7 cellular contexts compared by ENCODE assay signal in genomic region chr14:50507078-50507477, GRCh38. TPM values are rescaled to one million over a fixed set of nuclear protein-coding genes. Genes with fewer than 3 reads are reported as not detected.
DNase-seq lines count a peak whose midpoint lies in the region; ATAC-seq, FAIRE-seq and TF ChIP-seq lines count a peak whose summit lies in the region.
"Not testable (repeated sequence)": the region's sequence is repeated elsewhere in the genome, so short reads cannot be mapped to it uniquely, and the experiment has no call there.

No MANE protein-coding gene starts in this region.

- POLR2A ChIA-PET in A549 (lab: Yijun Ruan, JAX): not testable (repeated sequence)

- peaks cover 36% of the 10 kb centered on the region for H3K4me1 Mint-ChIP-seq in HFFc6 (ENCODE audit: low read depth)
- H3K4me1 Mint-ChIP-seq in activated T-helper 17 cell treated with anti-CD3 and anti-CD28 coated beads, Interleukin-2, amount 50 U/mL, for 72 hours: peaks cover 13% of the 10 kb centered on the region
- H3K4me1 Mint-ChIP-seq in memory B cell: peaks cover 11% of the 10 kb centered on the region
- not testable (repeated sequence) for H3K4me1 Mint-ChIP-seq in nephron progenitor cell
- peaks cover 14 to 21% of the 10 kb centered on the region in 2 donors for H3K4me1 Mint-ChIP-seq in stimulated activated naive B cell treated with anti-CD40 and anti-IgM and Interleukin-4, amounts not matched to agents 10 μg/mL and 1 μg/mL and 100 μg/mL, for 72 hours

- not testable (repeated sequence) for H3K9me3 ChIP-seq in A549

- CTCF ChIA-PET in A549 (lab: Yijun Ruan, JAX): not testable (repeated sequence)

- TF ChIP-seq POLR2A in A549 (IDR thresholded peaks at IDR 0.05; ENCODE audit: low read length): not testable (repeated sequence)

- H3K27me3 Mint-ChIP-seq in HFFc6 (ENCODE audit: insufficient read depth); activated T-helper 17 cell treated with anti-CD3 and anti-CD28 coated beads, Interleukin-2, amount 50 U/mL, for 72 hours; memory B cell; nephron progenitor cell (ENCODE audit: low read depth, poor library complexity); stimulated activated naive B cell treated with anti-CD40 and anti-IgM and Interleukin-4, amounts not matched to agents 10 μg/mL and 1 μg/mL and 100 μg/mL, for 72 hours: not testable (repeated sequence)

- H3K27ac ChIP-seq in A549: not testable (repeated sequence)
- peak overlapping the region in 48 of 59 donors; percentile 6 to 99 (median 64) for H3K27ac ChIP-seq in dorsolateral prefrontal cortex

- H3K27ac Mint-ChIP-seq in HFFc6: peak overlapping the region; percentile 24; the same call in 1 of the 2 replicates
- H3K27ac Mint-ChIP-seq in activated T-helper 17 cell treated with anti-CD3 and anti-CD28 coated beads, Interleukin-2, amount 50 U/mL, for 72 hours: peak overlapping the region; percentile 72
- peak overlapping the region; percentile 64 for H3K27ac Mint-ChIP-seq in memory B cell
- peak overlapping the region; percentile 73 for H3K27ac Mint-ChIP-seq in nephron progenitor cell
- H3K27ac Mint-ChIP-seq in stimulated activated naive B cell treated with anti-CD40 and anti-IgM and Interleukin-4, amounts not matched to agents 10 μg/mL and 1 μg/mL and 100 μg/mL, for 72 hours: peak overlapping the region; percentile 6

- not testable (repeated sequence) for TF ChIP-seq RAD21 in A549 (conservative IDR thresholded peaks at IDR 0.05 in 1 of 2, IDR thresholded peaks at IDR 0.05 in 1 of 2)

- H3K4me2 ChIP-seq in A549: not testable (repeated sequence)

- intact Hi-C loops in dorsolateral prefrontal cortex (cut with DNase I): not testable (repeated sequence)

- H3K4me3 ChIP-seq in A549, dorsolateral prefrontal cortex: not testable (repeated sequence)

- TF ChIP-seq CTCF in A549 (IDR thresholded peaks at IDR 0.05); HFFc6 (IDR thresholded peaks at IDR 0.05); dorsolateral prefrontal cortex (IDR thresholded peaks at IDR 0.05 in 54 of 56, conservative IDR thresholded peaks at IDR 0.05 in 2 of 56; ENCODE audit: low read depth in 1 of 56, partially characterized antibody in 56 of 56); nephron progenitor cell (IDR thresholded peaks at IDR 0.05): not testable (repeated sequence)

- TF ChIP-seq EP300 in A549 (IDR thresholded peaks at IDR 0.05): not testable (repeated sequence)

- WGBS in A549 (ENCODE audit: missing lambda C conversion rate): 94% methylated on average over 1 of the region's 1 CpG

- H3K36me3 Mint-ChIP-seq in HFFc6 (ENCODE audit: low read depth) (peaks cover 39% of the 10 kb centered on the region), memory B cell (peaks cover 22% of the 10 kb centered on the region), nephron progenitor cell (ENCODE audit: low read depth) (peaks cover 65% of the 10 kb centered on the region)
- H3K36me3 Mint-ChIP-seq in activated T-helper 17 cell treated with anti-CD3 and anti-CD28 coated beads, Interleukin-2, amount 50 U/mL, for 72 hours (ENCODE audit: low read depth): peaks cover 24% of the 10 kb centered on the region
- peaks cover 15 to 41% of the 10 kb centered on the region in 2 donors for H3K36me3 Mint-ChIP-seq in stimulated activated naive B cell treated with anti-CD40 and anti-IgM and Interleukin-4, amounts not matched to agents 10 μg/mL and 1 μg/mL and 100 μg/mL, for 72 hours

- not testable (repeated sequence) for H3K27me3 ChIP-seq in dorsolateral prefrontal cortex

- not testable (repeated sequence) for H3K9me3 Mint-ChIP-seq in HFFc6; activated T-helper 17 cell treated with anti-CD3 and anti-CD28 coated beads, Interleukin-2, amount 50 U/mL, for 72 hours; memory B cell; stimulated activated naive B cell treated with anti-CD40 and anti-IgM and Interleukin-4, amounts not matched to agents 10 μg/mL and 1 μg/mL and 100 μg/mL, for 72 hours
- peaks cover 11% of the 10 kb centered on the region for H3K9me3 Mint-ChIP-seq in nephron progenitor cell

- DNase-seq in A549 (ENCODE audit: low read depth in 1 of 2, low spot score in 1 of 2); HFFc6; dorsolateral prefrontal cortex; memory B cell (ENCODE audit: low spot score in 2 of 2); nephron progenitor cell; stimulated activated naive B cell treated with anti-CD40 and anti-IgM and Interleukin-4, amounts not matched to agents 10 μg/mL and 1 μg/mL and 100 μg/mL, for 72 hours: not testable (repeated sequence)

- H3K4me1 ChIP-seq in A549: not testable (repeated sequence)

- not testable (repeated sequence) for FAIRE-seq in A549 (lab: Jason Lieb, UNC)

- not testable (repeated sequence) for ATAC-seq in A549; activated T-helper 17 cell treated with anti-CD3 and anti-CD28 coated beads, Interleukin-2, amount 50 U/mL, for 72 hours (replicated peaks); memory B cell (ENCODE audit: low read depth); stimulated activated naive B cell treated with anti-CD40 and anti-IgM and Interleukin-4, amounts not matched to agents 10 μg/mL and 1 μg/mL and 100 μg/mL, for 72 hours (replicated peaks)

- not testable (repeated sequence) for H3K4me3 Mint-ChIP-seq in HFFc6; activated T-helper 17 cell treated with anti-CD3 and anti-CD28 coated beads, Interleukin-2, amount 50 U/mL, for 72 hours; memory B cell; nephron progenitor cell; stimulated activated naive B cell treated with anti-CD40 and anti-IgM and Interleukin-4, amounts not matched to agents 10 μg/mL and 1 μg/mL and 100 μg/mL, for 72 hours

TF ChIP-seq in A549, 52 proteins besides CTCF, POLR2A, EP300 and RAD21:
- peak; percentile 73 for TF ChIP-seq MAFK (IDR thresholded peaks at IDR 0.05; ENCODE audit: partially characterized antibody)

RNA-seq across cellular contexts. Expression of gene MAP4K5, which starts 25.3 kb away (rescaled TPM):
- 18.7 and 20.0 TPM in 2 replicates for polyA plus RNA-seq in A549 (2011; rRNA removed)
- 14.5 TPM in 2 replicates for polyA plus RNA-seq in A549 (2012; cell fraction: cytosol; rRNA removed)
- 15.9 and 35.3 TPM in 2 replicates for polyA plus RNA-seq in A549 (2012; cell fraction: nucleus; rRNA removed)
- 28.8 to 32.9 TPM (median 30.8 TPM) in 3 replicates for polyA plus RNA-seq in A549 (2017; fragmentation: RNase III; extraction: RNeasy Plus Mini Kit Qiagen cat#74134 plus additional on column Dnase treatment)
- 9.1 and 11.1 TPM in 2 replicates for polyA minus RNA-seq in A549 (2011; rRNA and poly(A)+ RNA removed)
- total RNA-seq in HFFc6 (2021; fragmentation: NEBNext Ultra II Directional; extraction: Animal tissue kit (Norgen Biotek cat#: 25700)): 10 to 100 TPM; 61.4 to 74.5 (median 69.7) TPM
- 10 to 100 TPM; 17.9 to 22.3 TPM for total RNA-seq in activated T-helper 17 cell treated with anti-CD3 and anti-CD28 coated beads, Interleukin-2, amount 50 U/mL, for 72 hours
- 100 to 1,000 TPM in 54 of 120 experiments, 10 to 100 TPM in 66; 52.1 to 233 (median 97.3) TPM for total RNA-seq in dorsolateral prefrontal cortex

RNA-seq across cellular contexts. Expression of gene ATL1, which starts 52.9 kb away (rescaled TPM):
- polyA plus RNA-seq in A549 (2011; rRNA removed): 4.4 and 4.7 TPM in 2 replicates
- polyA plus RNA-seq in A549 (2012; cell fraction: cytosol; rRNA removed): 0.90 and 1.3 TPM in 2 replicates
- polyA plus RNA-seq in A549 (2012; cell fraction: nucleus; rRNA removed): 0.50 and 1.1 TPM in 2 replicates
- 4.2 to 6.6 TPM (median 5.1 TPM) in 3 replicates for polyA plus RNA-seq in A549 (2017; fragmentation: RNase III; extraction: RNeasy Plus Mini Kit Qiagen cat#74134 plus additional on column Dnase treatment)
- polyA minus RNA-seq in A549 (2011; rRNA and poly(A)+ RNA removed): 3.3 and 4.2 TPM in 2 replicates
- total RNA-seq in HFFc6 (2021; fragmentation: NEBNext Ultra II Directional; extraction: Animal tissue kit (Norgen Biotek cat#: 25700)): under 1 TPM; 0.35 to 0.92 (median 0.48) TPM
- 1 to 10 TPM; 1.4 to 1.8 TPM for total RNA-seq in activated T-helper 17 cell treated with anti-CD3 and anti-CD28 coated beads, Interleukin-2, amount 50 U/mL, for 72 hours
- 100 to 1,000 TPM in 60 of 120 experiments, 10 to 100 TPM in 60; 29.5 to 146 (median 100.0) TPM for total RNA-seq in dorsolateral prefrontal cortex

Comparison
In these comparisons a context has a peak if more than half of its experiments do, and no peak if none do; other contexts are left out.
1. H3K27ac Mint-ChIP-seq: peak in every context shown above with its lines; median percentile 73 in nephron progenitor cell; 72 in activated T-helper 17 cell treated with anti-CD3 and anti-CD28 coated beads, Interleukin-2, amount 50 U/mL, for 72 hours; 64 in memory B cell; 24 in HFFc6; 6 in stimulated activated naive B cell treated with anti-CD40 and anti-IgM and Interleukin-4, amounts not matched to agents 10 μg/mL and 1 μg/mL and 100 μg/mL, for 72 hours.
2. RNA of gene ATL1, which starts 52.9 kb away (total RNA-seq): 29.5 to 146 TPM in dorsolateral prefrontal cortex; 1.4 to 1.8 TPM in activated T-helper 17 cell treated with anti-CD3 and anti-CD28 coated beads, Interleukin-2, amount 50 U/mL, for 72 hours and 0.35 to 0.92 TPM in HFFc6; every median in the first group is over 10 times any median in the second.